Comparison of ENCODE assay signal across 14 cellular contexts in genomic region chr21:10273196-10273595, GRCh38.
DNase-seq lines count a peak whose midpoint lies in the region; ATAC-seq, FAIRE-seq and TF ChIP-seq lines count a peak whose summit lies in the region.
"Had no signal": no experiment of that assay in that cellular context is flagged by ENCODE, and none has a peak within 500 bp of the region (broad histone marks: within the 10 kb centered on the region; RNA-seq: fewer than 3 reads in every experiment).

No MANE protein-coding gene starts in this region.

- in situ Hi-C loops in G401 (cut with HindIII; ENCODE audit: low sequenced_read_pairs) = no loop called here

- FAIRE-seq in bronchial epithelial cell (lab: Jason Lieb, UNC) = no peak
- FAIRE-seq: GM12891, H54 had no signal

- no peak overlapping the region for H3K4me3 ChIP-seq in bronchial epithelial cell (ENCODE audit: low read depth, low read length)
- H3K4me3 ChIP-seq in fibroblast of pulmonary artery (replicated peaks; ENCODE audit: low read depth, low read length) = no peak overlapping the region
- H3K4me3 ChIP-seq: BLaER1 treated with 17β-estradiol and CSF1 and Interleukin-3, amounts not matched to agents 10 nM and 100 nM; GM23248 had no signal

- peak; percentile 3 for DNase-seq in G401 (ENCODE audit: low spot score)
- peak; percentile 66 for DNase-seq in bronchial epithelial cell (ENCODE audit: low read depth)
- DNase-seq in fibroblast of pulmonary artery (ENCODE audit: low read depth) = peak; percentile 23
- DNase-seq in renal cortical epithelial cell (ENCODE audit: low read depth) = peak; percentile 82
- DNase-seq in activated CD4-positive, alpha-beta T cell treated with anti-CD3 and anti-CD28 coated beads for 1 hour = no peak
- DNase-seq in NCI-H226 = no peak
- DNase-seq: AML-193, Calu3, DMS 273 treated with DMSO at 0.1 percent for 48 hours, GM23248 had no signal

- no peaks in the 10 kb centered on the region for H3K36me3 ChIP-seq in bronchial epithelial cell (ENCODE audit: control insufficient read depth, insufficient read depth, low read length)
- H3K36me3 ChIP-seq: BLaER1 treated with 17β-estradiol and CSF1 and Interleukin-3, amounts not matched to agents 10 nM and 100 nM had no signal

- H3K27me3 ChIP-seq in bronchial epithelial cell (ENCODE audit: control insufficient read depth, insufficient read depth, low read length) = no peaks in the 10 kb centered on the region
- H3K27me3 ChIP-seq: BLaER1 treated with 17β-estradiol and CSF1 and Interleukin-3, amounts not matched to agents 10 nM and 100 nM had no signal

- ATAC-seq in HG03196 (IDR thresholded peaks at IDR 0.05; ENCODE audit: unreplicated experiment) = no peak

- no peak for TF ChIP-seq CTCF in bronchial epithelial cell (IDR thresholded peaks at IDR 0.05; ENCODE audit: insufficient read depth, low read length, severe bottlenecking)
- TF ChIP-seq CTCF in fibroblast of pulmonary artery (IDR thresholded peaks at IDR 0.05; ENCODE audit: low read length, missing control alignments) = no peak

Comparison
In these comparisons a context has a peak if more than half of its experiments do, and no peak if none do; other contexts are left out.
1. DNase-seq: peak in G401 (single experiment), bronchial epithelial cell (single experiment), fibroblast of pulmonary artery (single experiment) and renal cortical epithelial cell (single experiment); none in activated CD4-positive, alpha-beta T cell treated with anti-CD3 and anti-CD28 coated beads for 1 hour (single experiment) and NCI-H226 (single experiment).